8 cellular contexts compared by ENCODE assay signal in the genomic region with DNA sequence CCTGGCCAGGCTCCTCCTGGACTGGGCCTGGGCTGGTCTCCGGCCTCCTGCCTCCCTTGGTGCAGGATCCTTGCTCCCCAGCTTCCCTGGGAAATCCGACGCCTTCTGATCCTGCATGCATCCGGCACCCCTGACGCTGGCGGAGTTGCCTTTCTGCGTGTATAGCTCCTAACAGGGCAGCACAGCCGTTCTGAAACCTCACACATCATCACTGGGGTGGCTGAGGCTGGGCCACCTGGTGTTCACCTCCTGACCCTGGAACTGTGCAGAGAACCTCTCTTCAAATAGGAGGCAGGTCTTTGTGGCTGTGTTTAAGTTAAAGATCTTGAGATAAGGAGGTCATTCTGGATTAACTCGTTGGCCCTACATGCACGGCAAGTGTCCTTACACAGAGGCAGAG.
DNase-seq lines count a peak whose midpoint lies in the region; ATAC-seq and FAIRE-seq lines count a peak whose summit lies in the region.
"Not testable (repeated sequence)": the region's sequence is repeated elsewhere in the genome, so short reads cannot be mapped to it uniquely, and the experiment has no call there.

No MANE protein-coding gene starts in this region.

- not testable (repeated sequence) for H3K4me1 Mint-ChIP-seq in activated CD4-positive, alpha-beta T cell treated with anti-CD3 and anti-CD28 coated beads for 36 hours
- peaks cover 16% of the 10 kb centered on the region for H3K4me1 Mint-ChIP-seq in stimulated activated memory B cell treated with anti-CD40 and anti-IgM and Interleukin-4, amounts not matched to agents 10 μg/mL and 1 μg/mL and 100 μg/mL, for 72 hours

- not testable (repeated sequence) for DNase-seq in GM18507 (ENCODE audit: extremely low spot score, insufficient read length, low read depth)
- peak; percentile 26 for DNase-seq in activated CD4-positive, alpha-beta T cell treated with anti-CD3 and anti-CD28 coated beads for 36 hours

- peak; percentile 94 for FAIRE-seq in GM18507 (lab: Jason Lieb, UNC)

- POLR2A ChIA-PET in activated CD4-positive, alpha-beta T cell treated with anti-CD3 and anti-CD28 coated beads for 36 hours (lab: Charles Lee), result not testable (repeated sequence)

- intact Hi-C loops in activated CD4-positive, alpha-beta T cell treated with anti-CD3 and anti-CD28 coated beads for 36 hours (cut with DNase I, micrococcal nuclease), result not testable (repeated sequence)

- not testable (repeated sequence) for H3K4me3 Mint-ChIP-seq in activated CD4-positive, alpha-beta T cell treated with anti-CD3 and anti-CD28 coated beads for 36 hours; stimulated activated memory B cell treated with anti-CD40 and anti-IgM and Interleukin-4, amounts not matched to agents 10 μg/mL and 1 μg/mL and 100 μg/mL, for 72 hours

- not testable (repeated sequence) for H3K9me3 Mint-ChIP-seq in activated CD4-positive, alpha-beta T cell treated with anti-CD3 and anti-CD28 coated beads for 36 hours (ENCODE audit: low read depth); stimulated activated memory B cell treated with anti-CD40 and anti-IgM and Interleukin-4, amounts not matched to agents 10 μg/mL and 1 μg/mL and 100 μg/mL, for 72 hours

- H3K27me3 Mint-ChIP-seq in activated CD4-positive, alpha-beta T cell treated with anti-CD3 and anti-CD28 coated beads for 36 hours; stimulated activated memory B cell treated with anti-CD40 and anti-IgM and Interleukin-4, amounts not matched to agents 10 μg/mL and 1 μg/mL and 100 μg/mL, for 72 hours: not testable (repeated sequence)

- CTCF ChIA-PET in activated CD4-positive, alpha-beta T cell treated with anti-CD3 and anti-CD28 coated beads for 36 hours (lab: Charles Lee), result not testable (repeated sequence)

- not testable (repeated sequence) for H3K36me3 Mint-ChIP-seq in activated CD4-positive, alpha-beta T cell treated with anti-CD3 and anti-CD28 coated beads for 36 hours (ENCODE audit: low read depth); stimulated activated memory B cell treated with anti-CD40 and anti-IgM and Interleukin-4, amounts not matched to agents 10 μg/mL and 1 μg/mL and 100 μg/mL, for 72 hours

- H3K27ac Mint-ChIP-seq in activated CD4-positive, alpha-beta T cell treated with anti-CD3 and anti-CD28 coated beads for 36 hours, result not testable (repeated sequence)
- peak overlapping the region; percentile 57 for H3K27ac Mint-ChIP-seq in stimulated activated memory B cell treated with anti-CD40 and anti-IgM and Interleukin-4, amounts not matched to agents 10 μg/mL and 1 μg/mL and 100 μg/mL, for 72 hours

- ATAC-seq in GM19035 (IDR thresholded peaks at IDR 0.05; ENCODE audit: unreplicated experiment) (peak; percentile 40), GM21423 (IDR thresholded peaks at IDR 0.05; ENCODE audit: unreplicated experiment) (peak; percentile 36), HG02678 (IDR thresholded peaks at IDR 0.05; ENCODE audit: unreplicated experiment) (peak; percentile 65), HG03060 (IDR thresholded peaks at IDR 0.05; ENCODE audit: low read depth, unreplicated experiment) (peak; percentile 35), HG03457 (IDR thresholded peaks at IDR 0.05; ENCODE audit: unreplicated experiment) (peak; percentile 38)
- not testable (repeated sequence) for ATAC-seq in activated CD4-positive, alpha-beta T cell treated with anti-CD3 and anti-CD28 coated beads for 36 hours
- ATAC-seq in stimulated activated memory B cell treated with anti-CD40 and anti-IgM and Interleukin-4, amounts not matched to agents 10 μg/mL and 1 μg/mL and 100 μg/mL, for 72 hours, result peak; percentile 66
